Comparison of ENCODE assay signal across 1 cellular context in the genomic region with DNA sequence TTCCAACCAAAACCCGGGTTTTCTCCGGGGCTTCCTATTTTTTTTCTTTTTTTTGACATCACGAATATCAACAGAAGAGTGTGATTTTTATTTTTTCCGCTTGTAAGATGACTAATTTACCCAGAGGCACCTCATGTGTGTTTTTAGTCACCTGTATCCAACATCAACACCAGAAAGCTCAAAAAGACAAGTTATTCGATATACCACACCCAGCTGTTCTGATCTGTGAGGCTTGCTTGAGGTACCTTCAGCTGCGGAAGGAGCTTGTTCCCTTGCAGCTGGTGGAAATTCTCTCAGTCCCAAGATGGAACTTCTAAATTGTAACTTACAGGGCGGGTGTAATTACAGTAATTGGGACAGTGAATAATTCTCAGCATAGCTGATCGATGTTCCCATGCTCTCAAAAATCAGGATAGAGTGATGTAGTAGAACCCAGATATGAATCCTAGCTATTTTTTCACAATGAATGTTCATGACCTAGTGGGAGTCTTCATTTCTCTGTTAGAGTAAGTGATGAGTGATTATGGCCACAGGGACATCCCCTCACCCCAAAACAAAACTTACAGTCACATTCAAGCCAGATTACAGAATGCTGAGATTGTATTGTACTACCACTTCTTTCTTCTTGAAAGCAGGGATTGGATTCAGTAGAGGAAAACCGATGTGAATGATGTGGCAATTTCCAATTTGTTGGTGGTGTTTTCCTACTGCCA.
TF ChIP-seq lines count a peak whose summit lies in the region.

No MANE protein-coding gene starts in this region.

TF ChIP-seq in HCT116, 20 proteins besides CTCF, POLR2A, EP300 and RAD21:
- TF ChIP-seq, protein P1, sequence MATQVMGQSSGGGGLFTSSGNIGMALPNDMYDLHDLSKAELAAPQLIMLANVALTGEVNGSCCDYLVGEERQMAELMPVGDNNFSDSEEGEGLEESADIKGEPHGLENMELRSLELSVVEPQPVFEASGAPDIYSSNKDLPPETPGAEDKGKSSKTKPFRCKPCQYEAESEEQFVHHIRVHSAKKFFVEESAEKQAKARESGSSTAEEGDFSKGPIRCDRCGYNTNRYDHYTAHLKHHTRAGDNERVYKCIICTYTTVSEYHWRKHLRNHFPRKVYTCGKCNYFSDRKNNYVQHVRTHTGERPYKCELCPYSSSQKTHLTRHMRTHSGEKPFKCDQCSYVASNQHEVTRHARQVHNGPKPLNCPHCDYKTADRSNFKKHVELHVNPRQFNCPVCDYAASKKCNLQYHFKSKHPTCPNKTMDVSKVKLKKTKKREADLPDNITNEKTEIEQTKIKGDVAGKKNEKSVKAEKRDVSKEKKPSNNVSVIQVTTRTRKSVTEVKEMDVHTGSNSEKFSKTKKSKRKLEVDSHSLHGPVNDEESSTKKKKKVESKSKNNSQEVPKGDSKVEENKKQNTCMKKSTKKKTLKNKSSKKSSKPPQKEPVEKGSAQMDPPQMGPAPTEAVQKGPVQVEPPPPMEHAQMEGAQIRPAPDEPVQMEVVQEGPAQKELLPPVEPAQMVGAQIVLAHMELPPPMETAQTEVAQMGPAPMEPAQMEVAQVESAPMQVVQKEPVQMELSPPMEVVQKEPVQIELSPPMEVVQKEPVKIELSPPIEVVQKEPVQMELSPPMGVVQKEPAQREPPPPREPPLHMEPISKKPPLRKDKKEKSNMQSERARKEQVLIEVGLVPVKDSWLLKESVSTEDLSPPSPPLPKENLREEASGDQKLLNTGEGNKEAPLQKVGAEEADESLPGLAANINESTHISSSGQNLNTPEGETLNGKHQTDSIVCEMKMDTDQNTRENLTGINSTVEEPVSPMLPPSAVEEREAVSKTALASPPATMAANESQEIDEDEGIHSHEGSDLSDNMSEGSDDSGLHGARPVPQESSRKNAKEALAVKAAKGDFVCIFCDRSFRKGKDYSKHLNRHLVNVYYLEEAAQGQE (IDR thresholded peaks at IDR 0.05; ENCODE audit: low read depth) = no peak
- TF ChIP-seq ELF1 (IDR thresholded peaks at IDR 0.05; ENCODE audit: borderline replicate concordance, low read depth) (no peak), SP1 (IDR thresholded peaks at IDR 0.05; ENCODE audit: low read depth) (no peak), EZH2phosphoT487 (IDR thresholded peaks at IDR 0.05; ENCODE audit: borderline replicate concordance) (no peak), YY1 (IDR thresholded peaks at IDR 0.05; ENCODE audit: extremely low read depth, insufficient replicate concordance, low read depth, low read length) (no peak), ZFX (IDR thresholded peaks at IDR 0.05) (no peak), TCF7L2 (IDR thresholded peaks at IDR 0.05; ENCODE audit: borderline replicate concordance, extremely low read depth, insufficient read depth, insufficient read length) (no peak), SIN3A (IDR thresholded peaks at IDR 0.05; ENCODE audit: low read depth) (no peak), EGR1 (IDR thresholded peaks at IDR 0.05; ENCODE audit: low read depth) (no peak), POLR2AphosphoS5 (IDR thresholded peaks at IDR 0.05; ENCODE audit: low read depth, low read length) (no peak), SRF (IDR thresholded peaks at IDR 0.05; ENCODE audit: low read depth) (no peak), ZBTB33 (IDR thresholded peaks at IDR 0.05; ENCODE audit: extremely low read depth, insufficient replicate concordance, low read length) (no peak), CBX3 (IDR thresholded peaks at IDR 0.05; ENCODE audit: low read depth) (no peak), FOSL1 (IDR thresholded peaks at IDR 0.05; ENCODE audit: low read depth) (no peak), CEBPB (IDR thresholded peaks at IDR 0.05; ENCODE audit: low read depth) (no peak), EZH2 (IDR thresholded peaks at IDR 0.05) (no peak), JUND (IDR thresholded peaks at IDR 0.05) (no peak), ZNF274 (IDR thresholded peaks at IDR 0.05; ENCODE audit: low read depth, low read length) (no peak)
- TF ChIP-seq, protein P2, sequence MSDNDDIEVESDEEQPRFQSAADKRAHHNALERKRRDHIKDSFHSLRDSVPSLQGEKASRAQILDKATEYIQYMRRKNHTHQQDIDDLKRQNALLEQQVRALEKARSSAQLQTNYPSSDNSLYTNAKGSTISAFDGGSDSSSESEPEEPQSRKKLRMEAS (IDR thresholded peaks at IDR 0.05) = no peak
- TF ChIP-seq, protein P3, sequence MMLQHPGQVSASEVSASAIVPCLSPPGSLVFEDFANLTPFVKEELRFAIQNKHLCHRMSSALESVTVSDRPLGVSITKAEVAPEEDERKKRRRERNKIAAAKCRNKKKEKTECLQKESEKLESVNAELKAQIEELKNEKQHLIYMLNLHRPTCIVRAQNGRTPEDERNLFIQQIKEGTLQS (IDR thresholded peaks at IDR 0.05) = no peak
